23 cellular contexts compared by ENCODE assay signal in the genomic region with DNA sequence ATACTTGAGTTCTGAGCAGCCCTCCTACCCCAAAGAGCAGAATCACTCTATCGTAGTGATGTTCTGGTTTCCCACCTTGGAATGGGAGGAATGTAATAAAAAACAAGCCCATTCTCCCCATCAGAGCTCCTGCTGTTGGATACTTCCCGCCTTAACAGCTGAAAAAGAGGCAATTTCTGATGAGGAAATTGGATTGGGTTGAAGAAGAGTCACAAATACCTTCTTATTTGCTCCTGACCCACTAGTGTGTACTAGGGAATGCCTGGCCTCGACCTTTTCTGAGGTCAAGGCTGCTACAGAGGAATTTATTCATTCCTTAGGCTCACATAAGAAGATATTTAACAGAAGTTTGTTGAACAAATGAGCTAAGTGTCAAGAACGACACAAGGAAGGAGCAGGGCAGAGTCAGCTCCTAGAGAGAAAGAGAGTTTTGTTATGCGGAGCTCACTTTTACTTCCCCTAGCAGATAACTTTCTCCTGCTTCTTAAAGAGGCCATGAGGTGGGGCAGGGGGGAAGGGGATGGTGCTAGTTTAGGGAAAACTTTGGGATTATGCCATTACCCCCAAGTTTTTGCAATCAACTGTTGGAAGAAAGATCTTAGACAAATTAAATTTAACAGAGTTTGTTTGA.
"Had no signal": no experiment of that assay in that cellular context is flagged by ENCODE, and none has a peak within 500 bp of the region (broad histone marks: within the 10 kb centered on the region; RNA-seq: fewer than 3 reads in every experiment).

No MANE protein-coding gene starts in this region.

- H3K27me3 Mint-ChIP-seq: activated CD4-positive, alpha-beta memory T cell treated with anti-CD3 and anti-CD28 coated beads, Interleukin-2, amount 10 ng/mL, durations not matched to agents 7 days and 5 days; dendritic cell treated with granulocyte-macrophage colony-stimulating factor and Interleukin-4, amounts not matched to agents 40 ng/mL and 50 ng/mL, for 4 days had no signal

- H3K27ac Mint-ChIP-seq: activated CD4-positive, alpha-beta memory T cell treated with anti-CD3 and anti-CD28 coated beads, Interleukin-2, amount 10 ng/mL, durations not matched to agents 7 days and 5 days; activated CD4-positive, alpha-beta T cell treated with anti-CD3 and anti-CD28 coated beads, Interleukin-2, amount 10 ng/mL, durations not matched to agents 24 days and 14 days; activated naive CD4-positive, alpha-beta T cell treated with anti-CD3 and anti-CD28 coated beads, Interleukin-2, amount 50 U/mL, for 24 hours; activated T-cell treated with anti-CD3 and anti-CD28 coated beads, Interleukin-2, amount 50 U/mL, for 72 hours; dendritic cell treated with granulocyte-macrophage colony-stimulating factor and Interleukin-4, amounts not matched to agents 40 ng/mL and 50 ng/mL, for 4 days; nephron progenitor cell had no signal

- H3K27me3 ChIP-seq: body of pancreas, cardiac muscle cell, foreskin keratinocyte, sigmoid colon, testis, uterus had no signal

- H3K4me2 ChIP-seq: smooth muscle cell had no signal

- H3K9me3 ChIP-seq: body of pancreas, mucosa of descending colon, sigmoid colon, testis, uterus had no signal

- H3K9me3 Mint-ChIP-seq: activated naive CD4-positive, alpha-beta T cell treated with anti-CD3 and anti-CD28 coated beads, Interleukin-2, amount 50 U/mL, for 24 hours; dendritic cell treated with granulocyte-macrophage colony-stimulating factor and Interleukin-4, amounts not matched to agents 40 ng/mL and 50 ng/mL, for 4 days; nephron progenitor cell had no signal

- H3K36me3 Mint-ChIP-seq: activated naive CD4-positive, alpha-beta T cell treated with anti-CD3 and anti-CD28 coated beads, Interleukin-2, amount 50 U/mL, for 24 hours had no signal

- H3K4me3 ChIP-seq: body of pancreas, cardiac muscle cell, mucosa of descending colon, sigmoid colon, smooth muscle cell, testis, uterus had no signal

- H3K4me1 ChIP-seq: body of pancreas, testis, uterus had no signal

- DNase-seq: activated CD4-positive, alpha-beta memory T cell treated with anti-CD3 and anti-CD28 coated beads, Interleukin-2, amount 10 ng/mL, durations not matched to agents 7 days and 5 days; activated CD4-positive, alpha-beta T cell treated with anti-CD3 and anti-CD28 coated beads, Interleukin-2, amount 10 ng/mL, durations not matched to agents 24 days and 14 days; activated gamma-delta T cell treated with Interleukin-2 at 50 U/mL for 16 hours; activated T-cell treated with anti-CD3 and anti-CD28 coated beads, Interleukin-2, amount 50 U/mL, for 72 hours; anterior cingulate cortex; body of pancreas; effector CD4-positive, alpha-beta T cell; erythroblast; foreskin keratinocyte; mucosa of descending colon; nephron progenitor cell; retina; sigmoid colon; stimulated activated CD4-positive, alpha-beta T cell treated with anti-CD3 and anti-CD28 coated beads, Interleukin-15, amount 100 ng/mL, for 24 hours; stimulated activated naive CD4-positive, alpha-beta T cell; testis; trophoblast cell; uterus had no signal

- H3K4me1 Mint-ChIP-seq: activated CD4-positive, alpha-beta memory T cell treated with anti-CD3 and anti-CD28 coated beads, Interleukin-2, amount 10 ng/mL, durations not matched to agents 7 days and 5 days had no signal

- H3K27ac ChIP-seq: body of pancreas, cardiac muscle cell, foreskin keratinocyte, testis, uterus had no signal

- H3K36me3 ChIP-seq: cardiac muscle cell, sigmoid colon, uterus had no signal

- ATAC-seq: activated CD4-positive, CD25-positive, alpha-beta regulatory T cell treated with anti-CD3 and anti-CD28 coated beads, Interleukin-2, amount 50 U/mL, for 24 hours; activated T-cell treated with anti-CD3 and anti-CD28 coated beads, Interleukin-2, amount 50 U/mL, for 72 hours; body of pancreas; foreskin keratinocyte; mucosa of descending colon had no signal

- H3K4me3 Mint-ChIP-seq: activated CD4-positive, alpha-beta memory T cell treated with anti-CD3 and anti-CD28 coated beads, Interleukin-2, amount 10 ng/mL, durations not matched to agents 7 days and 5 days; activated CD4-positive, alpha-beta T cell treated with anti-CD3 and anti-CD28 coated beads, Interleukin-2, amount 10 ng/mL, durations not matched to agents 24 days and 14 days; activated naive CD4-positive, alpha-beta T cell treated with anti-CD3 and anti-CD28 coated beads, Interleukin-2, amount 50 U/mL, for 24 hours; activated T-cell treated with anti-CD3 and anti-CD28 coated beads, Interleukin-2, amount 50 U/mL, for 72 hours; dendritic cell treated with granulocyte-macrophage colony-stimulating factor and Interleukin-4, amounts not matched to agents 40 ng/mL and 50 ng/mL, for 4 days; nephron progenitor cell had no signal
